In genomic region chr22:37608477-37609239, GRCh38 we compare ENCODE assay signal across 8 cellular contexts. TPM values are rescaled to one million over a fixed set of nuclear protein-coding genes. Genes with fewer than 3 reads are reported as not detected.
A peak's percentile ranks its signal among the peaks of the same experiment; 100 is the strongest.
DNase-seq lines count a peak whose midpoint lies in the region; ATAC-seq, FAIRE-seq and TF ChIP-seq lines count a peak whose summit lies in the region.

A gene with protein sequence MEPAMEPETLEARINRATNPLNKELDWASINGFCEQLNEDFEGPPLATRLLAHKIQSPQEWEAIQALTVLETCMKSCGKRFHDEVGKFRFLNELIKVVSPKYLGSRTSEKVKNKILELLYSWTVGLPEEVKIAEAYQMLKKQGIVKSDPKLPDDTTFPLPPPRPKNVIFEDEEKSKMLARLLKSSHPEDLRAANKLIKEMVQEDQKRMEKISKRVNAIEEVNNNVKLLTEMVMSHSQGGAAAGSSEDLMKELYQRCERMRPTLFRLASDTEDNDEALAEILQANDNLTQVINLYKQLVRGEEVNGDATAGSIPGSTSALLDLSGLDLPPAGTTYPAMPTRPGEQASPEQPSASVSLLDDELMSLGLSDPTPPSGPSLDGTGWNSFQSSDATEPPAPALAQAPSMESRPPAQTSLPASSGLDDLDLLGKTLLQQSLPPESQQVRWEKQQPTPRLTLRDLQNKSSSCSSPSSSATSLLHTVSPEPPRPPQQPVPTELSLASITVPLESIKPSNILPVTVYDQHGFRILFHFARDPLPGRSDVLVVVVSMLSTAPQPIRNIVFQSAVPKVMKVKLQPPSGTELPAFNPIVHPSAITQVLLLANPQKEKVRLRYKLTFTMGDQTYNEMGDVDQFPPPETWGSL (plus strand): TSS chr22:37608834. CDS start chr22:37608861, 27 bp downstream.

- TF ChIP-seq POLR2A in H54 (IDR thresholded peaks at IDR 0.05; ENCODE audit: low read depth, low read length), result no peak

- H3K36me3 ChIP-seq in Loucy (ENCODE audit: insufficient read depth, low read length), result no peaks in the 10 kb centered on the region
- H3K36me3 ChIP-seq in RWPE2 (ENCODE audit: low read depth), result no peaks in the 10 kb centered on the region
- H3K36me3 ChIP-seq in fibroblast of lung (ENCODE audit: control insufficient read depth, insufficient read depth, low read length), result no peaks in the 10 kb centered on the region

- no peaks in the 10 kb centered on the region for H3K9me3 Mint-ChIP-seq in activated T-helper 2 cell treated with anti-CD3 and anti-CD28 coated beads, Interferon-gamma antibody, Interleukin-2, Interleukin-4, amounts not matched to agents 10 μg/mL and 5 μg/mL and 100 μg/mL, durations not matched to agents 14 hours and 24 hours and 36 hours
- no peaks in the 10 kb centered on the region for H3K9me3 Mint-ChIP-seq in naive thymus-derived CD8-positive, alpha-beta T cell
- no peaks in the 10 kb centered on the region for H3K9me3 Mint-ChIP-seq in stimulated activated naive B cell treated with anti-CD40 and anti-IgM and Interleukin-4, amounts not matched to agents 10 μg/mL and 1 μg/mL and 100 μg/mL, for 72 hours

- H3K4me1 ChIP-seq in Loucy (ENCODE audit: insufficient read depth, low read length, poor library complexity, severe bottlenecking) (peaks cover 31% of the 10 kb centered on the region), RWPE2 (ENCODE audit: insufficient read depth, poor library complexity, severe bottlenecking) (peaks cover 4% of the 10 kb centered on the region), fibroblast of lung (ENCODE audit: control insufficient read depth, extremely low read depth, insufficient read depth, low read length) (peaks cover 6% of the 10 kb centered on the region)

- no peaks in the 10 kb centered on the region for H3K27me3 ChIP-seq in Loucy (ENCODE audit: insufficient read depth, low read length, poor library complexity, severe bottlenecking)
- H3K27me3 ChIP-seq in RWPE2 (ENCODE audit: insufficient read depth, poor library complexity, severe bottlenecking), result no peaks in the 10 kb centered on the region
- H3K27me3 ChIP-seq in fibroblast of lung (ENCODE audit: control insufficient read depth, insufficient read depth, low read length), result peaks cover 8% of the 10 kb centered on the region

- H3F3A ChIP-seq in Loucy (ENCODE audit: low read depth), result no peaks in the 10 kb centered on the region

- H3K4me2 ChIP-seq in Loucy (ENCODE audit: low read depth, low read length, poor library complexity, severe bottlenecking) (peak within 1 kb of the TSS; percentile 87), fibroblast of lung (ENCODE audit: extremely low read depth, insufficient read depth, low read length) (peak within 1 kb of the TSS; percentile 95)

- H3K27ac Mint-ChIP-seq in activated T-helper 2 cell treated with anti-CD3 and anti-CD28 coated beads, Interferon-gamma antibody, Interleukin-2, Interleukin-4, amounts not matched to agents 10 μg/mL and 5 μg/mL and 100 μg/mL, durations not matched to agents 14 hours and 24 hours and 36 hours, result peak within 1 kb of the TSS; percentile 97
- H3K27ac Mint-ChIP-seq in naive thymus-derived CD8-positive, alpha-beta T cell, result peak within 1 kb of the TSS; percentile 95 to 99 (median 98)
- peak within 1 kb of the TSS; percentile 99 for H3K27ac Mint-ChIP-seq in stimulated activated naive B cell treated with anti-CD40 and anti-IgM and Interleukin-4, amounts not matched to agents 10 μg/mL and 1 μg/mL and 100 μg/mL, for 72 hours

- peaks cover 35% of the 10 kb centered on the region for H3K79me2 ChIP-seq in Loucy (ENCODE audit: insufficient read depth, low read length)
- H3K79me2 ChIP-seq in fibroblast of lung (ENCODE audit: control insufficient read depth, insufficient read depth, low read length), result peaks cover 24% of the 10 kb centered on the region

- no peaks in the 10 kb centered on the region for H3K27me3 Mint-ChIP-seq in activated T-helper 2 cell treated with anti-CD3 and anti-CD28 coated beads, Interferon-gamma antibody, Interleukin-2, Interleukin-4, amounts not matched to agents 10 μg/mL and 5 μg/mL and 100 μg/mL, durations not matched to agents 14 hours and 24 hours and 36 hours (ENCODE audit: low read depth)
- H3K27me3 Mint-ChIP-seq in naive thymus-derived CD8-positive, alpha-beta T cell, result no peaks in the 10 kb centered on the region
- peaks cover 11 to 12% of the 10 kb centered on the region in 2 donors for H3K27me3 Mint-ChIP-seq in stimulated activated naive B cell treated with anti-CD40 and anti-IgM and Interleukin-4, amounts not matched to agents 10 μg/mL and 1 μg/mL and 100 μg/mL, for 72 hours

- H3K9me3 ChIP-seq in Loucy (ENCODE audit: insufficient read depth, low read depth, low read length) (no peaks in the 10 kb centered on the region), RWPE2 (ENCODE audit: severe bottlenecking) (no peaks in the 10 kb centered on the region), fibroblast of lung (ENCODE audit: control insufficient read depth, insufficient read depth, low read depth, low read length) (no peaks in the 10 kb centered on the region)

- H3K4me3 ChIP-seq in Loucy (ENCODE audit: low read length, poor library complexity, severe bottlenecking) (peak within 1 kb of the TSS; percentile 94), RWPE2 (ENCODE audit: severe bottlenecking) (peak within 1 kb of the TSS; percentile 71), fibroblast of lung (replicated peaks in 1 of 4; ENCODE audit: control extremely low read depth in 1 of 4, insufficient read depth in 1 of 4, low read depth in 3 of 4, low read length in 4 of 4) (peak within 1 kb of the TSS; percentile 86 to 96 (median 92))

- H3K9ac ChIP-seq in Loucy (ENCODE audit: low read depth, low read length, poor library complexity, severe bottlenecking) (peak within 1 kb of the TSS; percentile 95), fibroblast of lung (ENCODE audit: insufficient read depth, low read length) (peak within 1 kb of the TSS; percentile 80)

- peak; percentile 97 for DNase-seq in EL
- DNase-seq in H54 (ENCODE audit: insufficient read length, low spot score), result peak; percentile 82
- peak; percentile 95 for DNase-seq in RWPE2 (ENCODE audit: low spot score)
- DNase-seq in activated T-helper 2 cell treated with anti-CD3 and anti-CD28 coated beads, Interferon-gamma antibody, Interleukin-2, Interleukin-4, amounts not matched to agents 10 μg/mL and 5 μg/mL and 100 μg/mL, durations not matched to agents 14 hours and 24 hours and 36 hours (ENCODE audit: low spot score), result peak; percentile 98
- peak; percentile 98 for DNase-seq in fibroblast of lung (ENCODE audit: low read depth in 2 of 2)
- peak; percentile 92 to 99 (median 97) for DNase-seq in naive thymus-derived CD8-positive, alpha-beta T cell
- DNase-seq in stimulated activated naive B cell treated with anti-CD40 and anti-IgM and Interleukin-4, amounts not matched to agents 10 μg/mL and 1 μg/mL and 100 μg/mL, for 72 hours, result peak; percentile 97

- no peak for TF ChIP-seq CTCF in Loucy (conservative IDR thresholded peaks at IDR 0.05; ENCODE audit: low read length)
- TF ChIP-seq CTCF in RWPE2 (IDR thresholded peaks at IDR 0.05; ENCODE audit: poor library complexity, severe bottlenecking), result no peak
- no peak for TF ChIP-seq CTCF in fibroblast of lung (conservative IDR thresholded peaks at IDR 0.05 in 1 of 2, IDR thresholded peaks at IDR 0.05 in 1 of 2; ENCODE audit: low read depth in 1 of 2, low read length in 2 of 2)

- H2AFZ ChIP-seq in Loucy (ENCODE audit: low read length) (peak within 1 kb of the TSS; percentile 87), fibroblast of lung (ENCODE audit: low read length) (peak within 1 kb of the TSS; percentile 76)

- peaks cover 41% of the 10 kb centered on the region for H3K4me1 Mint-ChIP-seq in activated T-helper 2 cell treated with anti-CD3 and anti-CD28 coated beads, Interferon-gamma antibody, Interleukin-2, Interleukin-4, amounts not matched to agents 10 μg/mL and 5 μg/mL and 100 μg/mL, durations not matched to agents 14 hours and 24 hours and 36 hours (ENCODE audit: low read depth)
- H3K4me1 Mint-ChIP-seq in naive thymus-derived CD8-positive, alpha-beta T cell, result peaks cover 30 to 68% (median 62%) of the 10 kb centered on the region in 4 donors
- H3K4me1 Mint-ChIP-seq in stimulated activated naive B cell treated with anti-CD40 and anti-IgM and Interleukin-4, amounts not matched to agents 10 μg/mL and 1 μg/mL and 100 μg/mL, for 72 hours, result peaks cover 24 to 46% of the 10 kb centered on the region in 2 donors

- intact Hi-C loops in activated T-helper 2 cell treated with anti-CD3 and anti-CD28 coated beads, Interferon-gamma antibody, Interleukin-2, Interleukin-4, amounts not matched to agents 10 μg/mL and 5 μg/mL and 100 μg/mL, durations not matched to agents 14 hours and 24 hours and 36 hours (cut with micrococcal nuclease), result loop anchor here (1.0 to 10.0 kb wide), 6 partner anchors 16 to 374 kb away; partner anchors contain the start of genes ANKRD54 and GCAT

- H3K27ac ChIP-seq in RWPE2 (ENCODE audit: poor library complexity, severe bottlenecking) (peak within 1 kb of the TSS; percentile 90), fibroblast of lung (ENCODE audit: insufficient read depth, low read length) (peak within 1 kb of the TSS; percentile 95)

- POLR2A ChIA-PET in naive thymus-derived CD8-positive, alpha-beta T cell (lab: Charles Lee), result interaction anchor here (0.7 to 64.1 kb wide), 20 partner anchors 9 to 833 kb away, joined by 3 to 2283 read pairs (median 4); partner anchors contain the start of genes ANKRD54, C22orf23, IFT27 and LGALS1

- no peaks in the 10 kb centered on the region for H3K9me2 ChIP-seq in Loucy (replicated peaks; ENCODE audit: low read depth, low read length)

- peak; percentile 78 for ATAC-seq in RWPE2 (ENCODE audit: low read depth)
- peak; percentile 74 to 78 for ATAC-seq in naive thymus-derived CD8-positive, alpha-beta T cell
- ATAC-seq in stimulated activated naive B cell treated with anti-CD40 and anti-IgM and Interleukin-4, amounts not matched to agents 10 μg/mL and 1 μg/mL and 100 μg/mL, for 72 hours (replicated peaks), result peak; percentile 87 to 88

- H3K4me3 Mint-ChIP-seq in activated T-helper 2 cell treated with anti-CD3 and anti-CD28 coated beads, Interferon-gamma antibody, Interleukin-2, Interleukin-4, amounts not matched to agents 10 μg/mL and 5 μg/mL and 100 μg/mL, durations not matched to agents 14 hours and 24 hours and 36 hours (ENCODE audit: low read depth), result peak within 1 kb of the TSS; percentile 94
- peak within 1 kb of the TSS; percentile 88 to 96 (median 93) for H3K4me3 Mint-ChIP-seq in naive thymus-derived CD8-positive, alpha-beta T cell
- H3K4me3 Mint-ChIP-seq in stimulated activated naive B cell treated with anti-CD40 and anti-IgM and Interleukin-4, amounts not matched to agents 10 μg/mL and 1 μg/mL and 100 μg/mL, for 72 hours, result peak within 1 kb of the TSS; percentile 98

- H4K20me1 ChIP-seq in Loucy (ENCODE audit: insufficient read depth, low read length, poor library complexity, severe bottlenecking), result peaks cover 17% of the 10 kb centered on the region
- H4K20me1 ChIP-seq in fibroblast of lung (ENCODE audit: control insufficient read depth, extremely low read depth, insufficient read depth, low read length), result no peaks in the 10 kb centered on the region

- no peak for FAIRE-seq in H54 (lab: Jason Lieb, UNC)

- H3K36me3 Mint-ChIP-seq in activated T-helper 2 cell treated with anti-CD3 and anti-CD28 coated beads, Interferon-gamma antibody, Interleukin-2, Interleukin-4, amounts not matched to agents 10 μg/mL and 5 μg/mL and 100 μg/mL, durations not matched to agents 14 hours and 24 hours and 36 hours (ENCODE audit: low read depth), result peaks cover 3% of the 10 kb centered on the region
- H3K36me3 Mint-ChIP-seq in naive thymus-derived CD8-positive, alpha-beta T cell, result no peaks in the 10 kb centered on the region
- peaks cover 9 to 17% of the 10 kb centered on the region in 2 donors for H3K36me3 Mint-ChIP-seq in stimulated activated naive B cell treated with anti-CD40 and anti-IgM and Interleukin-4, amounts not matched to agents 10 μg/mL and 1 μg/mL and 100 μg/mL, for 72 hours

RNA-seq across cellular contexts. Expression of the gene that starts here (rescaled TPM):
- 69.3 and 71.2 TPM in 2 replicates for total RNA-seq in activated T-helper 2 cell treated with anti-CD3 and anti-CD28 coated beads, Interferon-gamma antibody, Interleukin-2, Interleukin-4, amounts not matched to agents 10 μg/mL and 5 μg/mL and 100 μg/mL, durations not matched to agents 14 hours and 24 hours and 36 hours
- total RNA-seq in fibroblast of lung, result 24.7 and 27.9 TPM in 2 replicates
- polyA plus RNA-seq in fibroblast of lung, result 18.0 and 23.1 TPM in 2 replicates
- polyA plus RNA-seq in fibroblast of lung (2012), result 17.3 and 21.9 TPM in 2 replicates
- polyA minus RNA-seq in fibroblast of lung (ENCODE audit: low replicate concordance), result 17.6 and 35.7 TPM in 2 replicates
- 100 to 1,000 TPM; 103 to 110 TPM for total RNA-seq in naive thymus-derived CD8-positive, alpha-beta T cell
- 10 to 100 TPM; 20.3 to 24.5 (median 22.6) TPM for polyA plus RNA-seq in naive thymus-derived CD8-positive, alpha-beta T cell

Comparison
In these comparisons a context has a peak if more than half of its experiments do, and no peak if none do; other contexts are left out.
1. Peak in every context shown above with its lines: DNase-seq, ATAC-seq, H3K4me3 ChIP-seq and H3K27ac ChIP-seq.